Comparison of ENCODE assay signal across 11 cellular contexts in the genomic region with DNA sequence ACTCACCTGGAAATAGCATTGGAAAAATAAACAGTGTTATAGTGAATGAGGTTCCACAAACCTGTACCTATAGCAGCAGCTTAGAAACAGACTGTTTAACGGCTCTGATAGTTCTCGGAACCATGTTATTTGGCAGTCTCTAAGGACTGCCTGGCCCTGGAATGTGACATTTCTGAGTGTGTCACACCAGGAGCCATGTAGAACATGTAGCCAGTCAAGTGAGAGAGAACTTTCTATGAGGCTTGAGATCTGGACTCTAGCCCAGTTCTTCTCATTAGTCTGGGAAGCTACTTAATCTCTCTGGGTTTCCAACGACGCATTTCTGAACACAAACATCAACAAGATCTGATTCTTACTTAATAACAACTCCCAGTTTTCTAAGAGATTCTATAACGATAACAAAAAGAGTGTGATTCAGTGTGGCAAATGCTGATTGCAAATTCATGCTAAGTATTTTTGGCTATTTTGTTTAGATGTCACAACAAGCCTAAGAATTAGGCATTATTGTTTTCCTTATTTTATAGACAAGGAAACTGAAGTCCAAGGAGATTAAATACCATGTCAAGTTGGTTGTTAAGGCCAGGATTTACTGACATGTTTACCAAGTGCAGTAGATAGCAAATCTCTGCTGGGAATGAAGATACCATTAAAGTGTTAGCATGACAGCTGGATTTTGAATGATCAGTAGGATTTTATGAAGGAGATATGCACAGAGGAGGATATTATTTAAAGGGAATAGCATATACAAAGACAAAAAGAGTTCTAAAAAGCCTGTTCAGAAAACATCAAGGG. TPM values are rescaled to one million over a fixed set of nuclear protein-coding genes. Genes with fewer than 3 reads are reported as not detected.
DNase-seq lines count a peak whose midpoint lies in the region; ATAC-seq and TF ChIP-seq lines count a peak whose summit lies in the region.
"Had no signal": no experiment of that assay in that cellular context is flagged by ENCODE, and none has a peak within 500 bp of the region (broad histone marks: within the 10 kb centered on the region; RNA-seq: fewer than 3 reads in every experiment).

No MANE protein-coding gene starts in this region.

- no peaks in the 10 kb centered on the region for H3K27me3 ChIP-seq in lung (ENCODE audit: control insufficient read depth, insufficient read depth)

- TF ChIP-seq CTCF in chondrocyte (IDR thresholded peaks at IDR 0.05) (no peak), lung (IDR thresholded peaks at IDR 0.05; ENCODE audit: control extremely low read depth, extremely low read depth) (no peak), WTC11 (IDR thresholded peaks at IDR 0.05) (no peak)

- H3K27ac ChIP-seq in lung (ENCODE audit: low read depth in 1 of 2, low read length in 1 of 2): no peak overlapping the region
- H3K27ac ChIP-seq: VCaP had no signal

- POLR2A ChIA-PET in WTC11 (lab: Charles Lee): no interaction called here

- no peaks in the 10 kb centered on the region for H3K36me3 ChIP-seq in lung (ENCODE audit: control insufficient read depth in 2 of 2, insufficient read depth in 2 of 2, low read length in 2 of 2)

- H3K27ac Mint-ChIP-seq in stimulated activated naive CD8-positive, alpha-beta T cell treated with anti-CD3 and anti-CD28 coated beads, Interleukin-15, Interleukin-2, amounts not matched to agents 100 ng/mL and 50 ng/mL, for 24 hours: peak overlapping the region; percentile 82
- peak overlapping the region; percentile 42 for H3K27ac Mint-ChIP-seq in chondrocyte (ENCODE audit: unreplicated experiment)
- no peak overlapping the region for H3K27ac Mint-ChIP-seq in WTC11

- peaks cover 0 to 2% of the 10 kb centered on the region in 2 donors for H3K4me1 ChIP-seq in lung (ENCODE audit: control insufficient read depth in 2 of 2, insufficient read depth in 2 of 2, low read length in 2 of 2)

- H3K4me3 ChIP-seq in lung: no peak overlapping the region

- H3K36me3 Mint-ChIP-seq in stimulated activated naive CD8-positive, alpha-beta T cell treated with anti-CD3 and anti-CD28 coated beads, Interleukin-15, Interleukin-2, amounts not matched to agents 100 ng/mL and 50 ng/mL, for 24 hours (ENCODE audit: low read depth): peaks cover 26% of the 10 kb centered on the region
- no peaks in the 10 kb centered on the region for H3K36me3 Mint-ChIP-seq in chondrocyte (ENCODE audit: low read depth)
- H3K36me3 Mint-ChIP-seq in WTC11: no peaks in the 10 kb centered on the region

- CTCF ChIA-PET in WTC11 (lab: Charles Lee): no interaction called here

- H3K9me3 Mint-ChIP-seq in stimulated activated naive CD8-positive, alpha-beta T cell treated with anti-CD3 and anti-CD28 coated beads, Interleukin-15, Interleukin-2, amounts not matched to agents 100 ng/mL and 50 ng/mL, for 24 hours: no peaks in the 10 kb centered on the region
- H3K9me3 Mint-ChIP-seq in chondrocyte (ENCODE audit: low read depth) (no peaks in the 10 kb centered on the region), WTC11 (no peaks in the 10 kb centered on the region)
- H3K9me3 Mint-ChIP-seq: nephron had no signal

- no peak for ATAC-seq in stimulated activated naive CD8-positive, alpha-beta T cell treated with anti-CD3 and anti-CD28 coated beads, Interleukin-15, Interleukin-2, amounts not matched to agents 100 U/mL and 50 U/mL, for 24 hours
- ATAC-seq in lung (ENCODE audit: insufficient read depth, low FRiP score) (peak; percentile 32), WTC11 (no peak)

- H3K27me3 Mint-ChIP-seq in stimulated activated naive CD8-positive, alpha-beta T cell treated with anti-CD3 and anti-CD28 coated beads, Interleukin-15, Interleukin-2, amounts not matched to agents 100 ng/mL and 50 ng/mL, for 24 hours: no peaks in the 10 kb centered on the region
- no peaks in the 10 kb centered on the region for H3K27me3 Mint-ChIP-seq in chondrocyte (ENCODE audit: low read depth)
- no peaks in the 10 kb centered on the region for H3K27me3 Mint-ChIP-seq in WTC11 (ENCODE audit: low read depth)

- peaks cover 93% of the 10 kb centered on the region for H3K4me1 Mint-ChIP-seq in stimulated activated naive CD8-positive, alpha-beta T cell treated with anti-CD3 and anti-CD28 coated beads, Interleukin-15, Interleukin-2, amounts not matched to agents 100 ng/mL and 50 ng/mL, for 24 hours (ENCODE audit: low read depth)
- H3K4me1 Mint-ChIP-seq in chondrocyte (ENCODE audit: low read depth) (peaks cover 23% of the 10 kb centered on the region), WTC11 (no peaks in the 10 kb centered on the region)
- H3K4me1 Mint-ChIP-seq: nephron had no signal

- WGBS in lung, 2 donors: 51 to 67% methylated on average over 5 of the region's 5 CpGs

- H3K9me3 ChIP-seq in lung (ENCODE audit: control insufficient read depth in 2 of 2, insufficient read depth in 1 of 2, low read length in 1 of 2): no peaks in the 10 kb centered on the region

- peak overlapping the region; percentile 10 for H3K4me3 Mint-ChIP-seq in stimulated activated naive CD8-positive, alpha-beta T cell treated with anti-CD3 and anti-CD28 coated beads, Interleukin-15, Interleukin-2, amounts not matched to agents 100 ng/mL and 50 ng/mL, for 24 hours
- H3K4me3 Mint-ChIP-seq in chondrocyte (ENCODE audit: unreplicated experiment) (no peak overlapping the region), WTC11 (no peak overlapping the region)
- H3K4me3 Mint-ChIP-seq: nephron had no signal

- DNase-seq in stimulated activated naive CD8-positive, alpha-beta T cell treated with anti-CD3 and anti-CD28 coated beads, Interleukin-15, Interleukin-2, amounts not matched to agents 100 U/mL and 50 U/mL, for 24 hours: no peak
- DNase-seq in chondrocyte (ENCODE audit: low spot score) (no peak), lung (ENCODE audit: low spot score) (peak; percentile 55), WTC11 (ENCODE audit: low spot score) (no peak), HUDEP-2 (lab: John Stamatoyannopoulos, UW; ENCODE audit: unreplicated experiment in 76 of 76) (no peak), NCI-H146 (lab: John Stamatoyannopoulos, UW) (no peak)
- DNase-seq in central memory CD4-positive, alpha-beta T cell: no peak
- DNase-seq: NCI-H187 treated with DMSO at 0.1 percent for 48 hours had no signal

TF ChIP-seq in WTC11, 78 proteins besides CTCF, POLR2A, EP300 and RAD21:
- TF ChIP-seq, protein P1, sequence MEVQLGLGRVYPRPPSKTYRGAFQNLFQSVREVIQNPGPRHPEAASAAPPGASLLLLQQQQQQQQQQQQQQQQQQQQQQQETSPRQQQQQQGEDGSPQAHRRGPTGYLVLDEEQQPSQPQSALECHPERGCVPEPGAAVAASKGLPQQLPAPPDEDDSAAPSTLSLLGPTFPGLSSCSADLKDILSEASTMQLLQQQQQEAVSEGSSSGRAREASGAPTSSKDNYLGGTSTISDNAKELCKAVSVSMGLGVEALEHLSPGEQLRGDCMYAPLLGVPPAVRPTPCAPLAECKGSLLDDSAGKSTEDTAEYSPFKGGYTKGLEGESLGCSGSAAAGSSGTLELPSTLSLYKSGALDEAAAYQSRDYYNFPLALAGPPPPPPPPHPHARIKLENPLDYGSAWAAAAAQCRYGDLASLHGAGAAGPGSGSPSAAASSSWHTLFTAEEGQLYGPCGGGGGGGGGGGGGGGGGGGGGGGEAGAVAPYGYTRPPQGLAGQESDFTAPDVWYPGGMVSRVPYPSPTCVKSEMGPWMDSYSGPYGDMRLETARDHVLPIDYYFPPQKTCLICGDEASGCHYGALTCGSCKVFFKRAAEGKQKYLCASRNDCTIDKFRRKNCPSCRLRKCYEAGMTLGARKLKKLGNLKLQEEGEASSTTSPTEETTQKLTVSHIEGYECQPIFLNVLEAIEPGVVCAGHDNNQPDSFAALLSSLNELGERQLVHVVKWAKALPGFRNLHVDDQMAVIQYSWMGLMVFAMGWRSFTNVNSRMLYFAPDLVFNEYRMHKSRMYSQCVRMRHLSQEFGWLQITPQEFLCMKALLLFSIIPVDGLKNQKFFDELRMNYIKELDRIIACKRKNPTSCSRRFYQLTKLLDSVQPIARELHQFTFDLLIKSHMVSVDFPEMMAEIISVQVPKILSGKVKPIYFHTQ (CRISPR knock-in tag; IDR thresholded peaks at IDR 0.05): no peak
- TF ChIP-seq SP1 (CRISPR knock-in tag; conservative IDR thresholded peaks at IDR 0.05) (no peak), RORB (CRISPR knock-in tag; IDR thresholded peaks at IDR 0.05) (no peak)
TF ChIP-seq in WTC11: peak in this region for 0.

RNA-seq across cellular contexts. Expression of a gene that starts 47.2 kb away (rescaled TPM):
- total RNA-seq in chondrocyte (not detected in 3 replicates), lung (10 to 100 TPM; 12.2 to 26.0 TPM), WTC11 (2021) (0.16 to 0.22 TPM (median 0.18 TPM) in 3 replicates)
- polyA plus RNA-seq in lung: 10 to 100 TPM in 1 of 2 donors, 1 to 10 TPM in 1; 5.4 to 33.5 TPM

Comparison
In these comparisons a context has a peak if more than half of its experiments do, and no peak if none do; other contexts are left out.
1. RNA of a gene that starts 47.2 kb away (total RNA-seq): 12.2 to 26.0 TPM in lung; 0.16 to 0.22 TPM in WTC11 and not detected in chondrocyte; every median in the first group is over 10 times any median in the second.